ENCODE assay signal across 23 cellular contexts in the genomic region with DNA sequence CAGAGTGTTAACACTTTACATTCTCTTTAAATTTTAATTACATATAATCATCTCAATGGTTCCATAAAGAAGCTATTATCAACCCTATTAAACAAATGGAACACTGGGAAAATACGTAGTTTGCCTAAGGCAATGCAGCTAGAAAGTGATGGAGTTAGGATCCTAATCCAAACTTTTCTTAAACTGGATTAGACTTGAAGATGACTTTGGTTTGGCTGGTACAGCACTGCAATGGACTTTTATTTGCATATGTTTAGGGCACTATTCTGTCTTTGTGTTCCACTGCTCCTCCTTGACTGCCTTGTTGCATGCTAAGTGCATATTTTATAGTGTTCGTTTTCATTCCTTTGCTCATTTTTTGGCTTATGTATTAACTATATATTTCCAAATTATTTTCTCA.
"Had no signal": no experiment of that assay in that cellular context is flagged by ENCODE, and none has a peak within 500 bp of the region (broad histone marks: within the 10 kb centered on the region; RNA-seq: fewer than 3 reads in every experiment).

No MANE protein-coding gene starts in this region.

- H3K9me3 ChIP-seq: colonic mucosa, gastrocnemius medialis had no signal

- H3K36me3 ChIP-seq: colonic mucosa, esophagus muscularis mucosa, esophagus squamous epithelium, gastrocnemius medialis, gastroesophageal sphincter, heart left ventricle, heart right ventricle had no signal

- H3K4me3 ChIP-seq: colonic mucosa, coronary artery, dorsolateral prefrontal cortex, esophagus muscularis mucosa, esophagus squamous epithelium, gastrocnemius medialis, gastroesophageal sphincter, heart left ventricle, heart right ventricle, hepatocyte had no signal

- H3K27me3 ChIP-seq: colonic mucosa, dorsolateral prefrontal cortex, esophagus muscularis mucosa, esophagus squamous epithelium, foreskin keratinocyte, gastrocnemius medialis, gastroesophageal sphincter, heart left ventricle, heart right ventricle, hepatocyte had no signal

- DNase-seq: colonic mucosa; cortex of kidney; dermis blood vessel endothelial cell; dorsolateral prefrontal cortex; effector CD4-positive, alpha-beta T cell; effector CD8-positive, alpha-beta T cell; effector memory CD4-positive, alpha-beta T cell; effector memory CD8-positive, alpha-beta T cell; endodermal cell; erythroblast; esophagus squamous epithelium; foreskin fibroblast; foreskin keratinocyte; foreskin melanocyte; gastrocnemius medialis; glutamatergic neuron; head of caudate nucleus; heart left ventricle; heart right ventricle had no signal

- H3K4me1 ChIP-seq: colonic mucosa, esophagus muscularis mucosa, esophagus squamous epithelium, foreskin keratinocyte, gastrocnemius medialis, gastroesophageal sphincter, heart left ventricle, heart right ventricle had no signal
